ENCODE assay signal across 8 cellular contexts in the genomic region with DNA sequence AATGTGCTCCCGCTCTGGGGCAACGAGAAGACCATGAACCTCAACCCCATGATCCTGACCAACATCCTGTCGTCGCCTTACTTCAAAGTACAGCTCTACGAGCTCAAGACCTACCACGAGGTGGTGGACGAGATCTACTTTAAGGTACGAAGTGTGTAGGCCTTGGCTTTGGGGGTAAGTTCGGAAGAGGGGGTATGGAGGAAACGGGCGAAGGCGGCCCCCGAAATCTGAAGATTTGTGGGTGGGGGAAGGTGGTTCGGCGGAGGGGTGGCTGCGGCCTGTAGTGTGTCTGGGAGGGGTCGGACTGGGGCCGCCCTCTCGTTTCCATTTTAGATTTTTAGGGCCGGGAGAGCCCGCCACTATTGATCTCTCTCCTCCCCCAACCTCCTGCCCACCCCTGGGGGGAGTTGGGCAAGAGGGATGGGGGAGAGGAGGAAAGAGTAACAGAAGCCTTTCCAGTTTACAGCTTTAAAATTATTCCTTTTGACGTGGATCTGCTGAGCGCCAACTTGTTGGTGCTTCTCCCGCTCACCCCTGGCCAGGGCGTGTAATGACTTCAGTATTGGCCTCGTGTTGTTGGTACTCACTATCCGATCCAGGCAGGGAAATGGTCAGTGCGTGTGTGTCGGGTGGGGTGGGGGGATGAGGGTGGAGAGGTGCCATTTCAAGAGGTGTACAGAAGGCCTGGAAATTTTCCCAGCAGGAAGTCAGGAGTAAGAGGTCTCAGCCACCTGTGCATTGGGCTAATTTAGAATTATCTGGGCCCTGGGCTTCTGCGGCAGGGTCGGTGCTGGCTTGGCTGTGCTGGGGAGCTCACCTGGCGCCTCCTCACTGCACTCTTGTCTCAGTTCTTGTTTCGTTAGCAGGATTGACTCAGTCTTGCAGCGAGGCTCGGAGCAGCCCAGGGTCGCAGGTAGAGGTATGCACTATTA. TPM values are rescaled to one million over a fixed set of nuclear protein-coding genes. Genes with fewer than 3 reads are reported as not detected.
DNase-seq lines count a peak whose midpoint lies in the region; ATAC-seq and TF ChIP-seq lines count a peak whose summit lies in the region.

No MANE protein-coding gene starts in this region.

- TF ChIP-seq POLR2A in GM18951 (IDR thresholded peaks at IDR 0.05; ENCODE audit: extremely low read depth, insufficient read depth, insufficient read length) = peak; percentile 20

- H3K4me1 Mint-ChIP-seq in mesothelial cell of epicardium = peaks cover 31% of the 10 kb centered on the region

- H3K27ac Mint-ChIP-seq in mesothelial cell of epicardium = peak overlapping the region; percentile 99

- no peak for TF ChIP-seq CTCF in mesothelial cell of epicardium (IDR thresholded peaks at IDR 0.05; ENCODE audit: unreplicated experiment)

- H3K4me3 Mint-ChIP-seq in mesothelial cell of epicardium = peak overlapping the region; percentile 98

- DNase-seq in AG20443 (ENCODE audit: low spot score) = peak; percentile 50
- peak; percentile 85 to 91 for DNase-seq in NCI-H524 (lab: John Stamatoyannopoulos, UW)
- DNase-seq in activated CD8-positive, alpha-beta memory T cell treated with anti-CD3 and anti-CD28 coated beads for 1 hour (ENCODE audit: extremely low read depth in 1 of 2, low read depth in 1 of 2) = peak; percentile 8 to 66
- peak; percentile 74 for DNase-seq in effector CD8-positive, alpha-beta T cell (lab: John Stamatoyannopoulos, UW)
- DNase-seq in mesothelial cell of epicardium (ENCODE audit: low spot score in 2 of 2, unreplicated experiment in 2 of 2) = no peak
- DNase-seq in stimulated activated CD8-positive, alpha-beta memory T cell treated with anti-CD3 and anti-CD28 coated beads, Interleukin-4, amount 100 ng/mL, for 48 hours = peak; percentile 74

- no peaks in the 10 kb centered on the region for H3K9me3 Mint-ChIP-seq in mesothelial cell of epicardium

- H3K27me3 Mint-ChIP-seq in mesothelial cell of epicardium (ENCODE audit: low read depth) = peaks cover 5% of the 10 kb centered on the region

- in situ Hi-C loops in GM18951 (cut with MboI; ENCODE audit: low sequenced_read_pairs, unreplicated experiment) = no loop called here

- peak; percentile 55 for ATAC-seq in HG03175 (IDR thresholded peaks at IDR 0.05; ENCODE audit: unreplicated experiment)

- peaks cover 9% of the 10 kb centered on the region for H3K36me3 Mint-ChIP-seq in mesothelial cell of epicardium

RNA-seq across cellular contexts. Expression of gene PRPF38B, which starts 0.9 kb away (rescaled TPM):
- total RNA-seq in mesothelial cell of epicardium = 59.0 to 62.4 TPM (median 59.6 TPM) in 3 replicates

RNA-seq across cellular contexts. Expression of gene FNDC7, which starts 19.7 kb away (rescaled TPM):
- 0.07 to 0.13 TPM in 2 of 3 replicates, not detected in the other for total RNA-seq in mesothelial cell of epicardium

RNA-seq across cellular contexts. Expression of gene HENMT1, which starts 32.1 kb away (rescaled TPM):
- 6.7 to 8.5 TPM (median 6.7 TPM) in 3 replicates for total RNA-seq in mesothelial cell of epicardium

RNA-seq across cellular contexts. Expression of gene STXBP3, which starts 53.5 kb away (rescaled TPM):
- 37.8 to 43.1 TPM (median 40.9 TPM) in 3 replicates for total RNA-seq in mesothelial cell of epicardium

Comparison
In these comparisons a context has a peak if more than half of its experiments do, and no peak if none do; other contexts are left out.
1. DNase-seq: peak in AG20443 (single experiment), NCI-H524 (2 of 2), activated CD8-positive, alpha-beta memory T cell treated with anti-CD3 and anti-CD28 coated beads for 1 hour (2 of 2), effector CD8-positive, alpha-beta T cell (single experiment) and stimulated activated CD8-positive, alpha-beta memory T cell treated with anti-CD3 and anti-CD28 coated beads, Interleukin-4, amount 100 ng/mL, for 48 hours (single experiment); none in mesothelial cell of epicardium (0 of 2).